In genomic region chr4:145276044-145276443, GRCh38 we compare ENCODE assay signal across 20 cellular contexts.
"Had no signal": no experiment of that assay in that cellular context is flagged by ENCODE, and none has a peak within 500 bp of the region (broad histone marks: within the 10 kb centered on the region; RNA-seq: fewer than 3 reads in every experiment).

No MANE protein-coding gene starts in this region.

- H3K27ac ChIP-seq: dorsolateral prefrontal cortex, gastrocnemius medialis, left ventricle myocardium inferior, sigmoid colon, stomach had no signal

- H3K4me3 ChIP-seq: dorsolateral prefrontal cortex, gastrocnemius medialis, left ventricle myocardium inferior, lung, sigmoid colon, stomach had no signal

- DNase-seq: cortex of kidney; dorsolateral prefrontal cortex; effector CD8-positive, alpha-beta T cell; gastrocnemius medialis; kidney; left cardiac atrium; left ventricle myocardium inferior; mesendoderm; natural killer cell; posterior cingulate gyrus; sigmoid colon; small intestine; stimulated activated CD4-positive, alpha-beta T cell treated with anti-CD3 and anti-CD28 coated beads, Interleukin-12 subunit alpha, Interleukin-12 subunit beta, amount 100 ng/mL, for 4 hours; stimulated activated naive CD4-positive, alpha-beta T cell; stomach; substantia nigra; trophoblast cell had no signal

- H3K27ac Mint-ChIP-seq: natural killer cell had no signal

- H3K36me3 ChIP-seq: gastrocnemius medialis, left ventricle myocardium inferior, sigmoid colon, stomach had no signal

- H3K4me3 Mint-ChIP-seq: natural killer cell, neural crest cell had no signal

- H3K27me3 ChIP-seq: dorsolateral prefrontal cortex, gastrocnemius medialis, sigmoid colon, stomach had no signal

- ATAC-seq: esophagus mucosa, gastrocnemius medialis, left cardiac atrium, natural killer cell had no signal

- H3K9me3 ChIP-seq: gastrocnemius medialis, sigmoid colon, stomach had no signal

- H3K4me1 Mint-ChIP-seq: natural killer cell, neural crest cell had no signal

- H3K36me3 Mint-ChIP-seq: natural killer cell had no signal

- H3K9me3 Mint-ChIP-seq: natural killer cell, neural crest cell had no signal
